Comparison of ENCODE assay signal across 8 cellular contexts in the genomic region with DNA sequence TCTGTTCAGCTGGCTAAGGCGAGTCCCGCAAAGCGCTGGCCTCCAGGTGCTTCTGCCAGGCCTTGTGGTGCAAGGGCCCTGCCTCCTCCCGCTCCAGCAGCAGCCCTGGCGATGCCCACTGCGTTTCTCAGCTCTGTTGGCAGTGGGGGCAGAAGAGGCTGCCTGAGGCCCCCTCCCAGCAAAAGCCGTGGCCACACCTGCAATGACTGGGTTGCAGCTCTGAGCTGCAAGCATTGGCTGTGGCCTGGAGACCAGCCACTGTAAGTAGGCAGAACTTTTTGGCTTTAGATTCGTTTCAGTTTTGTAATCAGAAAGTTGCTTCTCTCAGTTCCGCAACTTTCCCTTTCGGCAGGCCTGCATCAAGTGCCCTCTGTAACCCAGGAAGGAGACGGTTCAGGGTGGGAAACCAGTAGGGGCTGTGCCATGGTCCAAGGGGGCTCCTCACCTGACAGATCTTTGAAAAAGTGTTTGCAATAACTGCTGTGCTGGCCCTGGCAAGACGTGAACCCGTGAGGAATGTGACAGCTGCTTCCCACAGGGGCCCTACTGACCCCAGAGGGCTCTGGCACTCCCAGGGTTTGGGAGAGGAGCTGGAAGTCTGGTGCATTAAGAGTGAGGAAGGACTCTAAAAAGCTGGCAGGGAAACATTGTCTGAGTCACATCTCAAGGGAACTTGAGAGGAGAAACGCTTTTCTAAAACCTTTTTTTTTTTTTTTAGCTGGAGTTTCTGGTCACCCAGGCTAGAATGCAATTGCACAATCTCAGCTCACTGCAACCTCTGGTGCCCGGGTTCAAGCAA. TPM values are rescaled to one million over a fixed set of nuclear protein-coding genes. Genes with fewer than 3 reads are reported as not detected.
DNase-seq lines count a peak whose midpoint lies in the region; ATAC-seq, FAIRE-seq and TF ChIP-seq lines count a peak whose summit lies in the region.

No MANE protein-coding gene starts in this region.

- no peak overlapping the region for H3K4me3 ChIP-seq in SK-N-SH (ENCODE audit: low read depth in 2 of 2, low read length in 1 of 2)

- no peaks in the 10 kb centered on the region for H3K9me2 ChIP-seq in SK-N-SH

- no peaks in the 10 kb centered on the region for H4K20me1 ChIP-seq in SK-N-SH (ENCODE audit: insufficient read depth)

- no peaks in the 10 kb centered on the region for H3K9me3 ChIP-seq in SK-N-SH

- H2AFZ ChIP-seq in SK-N-SH (ENCODE audit: low read depth), result peak overlapping the region; percentile 27; the same call in 1 of the 2 replicates

- TF ChIP-seq EP300 in SK-N-SH (IDR thresholded peaks at IDR 0.05; ENCODE audit: borderline replicate concordance in 1 of 2, low read depth in 1 of 2, low read length in 1 of 2), result no peak

- POLR2A ChIA-PET in SK-N-SH (lab: Yijun Ruan, JAX), result no interaction called here

- peak; percentile 88 for FAIRE-seq in GM18507 (lab: Jason Lieb, UNC)

- no peaks in the 10 kb centered on the region for H3K79me2 ChIP-seq in SK-N-SH (ENCODE audit: insufficient read depth)

- H3K36me3 Mint-ChIP-seq in glutamatergic neuron (ENCODE audit: unreplicated experiment), result no peaks in the 10 kb centered on the region

- no peaks in the 10 kb centered on the region for H3K27me3 ChIP-seq in SK-N-SH (ENCODE audit: insufficient read depth)

- H3F3A ChIP-seq in SK-N-SH (replicated peaks; ENCODE audit: insufficient read depth), result no peaks in the 10 kb centered on the region

- peak; percentile 56 for DNase-seq in GM18507 (ENCODE audit: extremely low spot score, insufficient read length, low read depth)
- DNase-seq in SK-N-SH, result no peak
- peak; percentile 10 for DNase-seq in kidney glomerular epithelial cell (lab: John Stamatoyannopoulos, UW)
- no peak for DNase-seq in KG1 (lab: John Stamatoyannopoulos, UW)
- DNase-seq in NCI-H1930 (lab: John Stamatoyannopoulos, UW), result no peak
- no peak for DNase-seq in SW480 (ENCODE audit: low spot score)
- no peak for DNase-seq in glutamatergic neuron

- TF ChIP-seq RAD21 in SK-N-SH (IDR thresholded peaks at IDR 0.05; ENCODE audit: low read length), result no peak

- H3K4me3 Mint-ChIP-seq in glutamatergic neuron (ENCODE audit: unreplicated experiment), result no peak overlapping the region

- H3K4me1 ChIP-seq in SK-N-SH (ENCODE audit: control insufficient read depth in 1 of 2, insufficient read depth in 2 of 2, low read depth in 1 of 2, low read length in 1 of 2), result no peaks in the 10 kb centered on the region

- peak; percentile 72 for ATAC-seq in HG02870 (IDR thresholded peaks at IDR 0.05; ENCODE audit: unreplicated experiment)

- no peak overlapping the region for H3K27ac Mint-ChIP-seq in glutamatergic neuron (ENCODE audit: unreplicated experiment)

- CTCF ChIA-PET in SK-N-SH (lab: Yijun Ruan, JAX), result interaction anchor here (0.6 to 2.6 kb wide), 6 partner anchors 7 to 803 kb away, joined by 3 to 16 read pairs (median 6); no protein-coding TSS in a partner anchor

- peaks cover 2% of the 10 kb centered on the region for H3K27me3 Mint-ChIP-seq in glutamatergic neuron (ENCODE audit: unreplicated experiment)

- H3K27ac ChIP-seq in SK-N-SH (ENCODE audit: low read depth in 2 of 2, low read length in 1 of 2), result no peak overlapping the region

- 73% methylated on average over 14 of the region's 15 CpGs for WGBS in SK-N-SH (ENCODE audit: low lambda C conversion rate)

- TF ChIP-seq CTCF in SK-N-SH (IDR thresholded peaks at IDR 0.05) (no peak), glutamatergic neuron (IDR thresholded peaks at IDR 0.05; ENCODE audit: partially characterized antibody, unreplicated experiment) (no peak)

- peaks cover 1% of the 10 kb centered on the region for H3K4me1 Mint-ChIP-seq in glutamatergic neuron (ENCODE audit: low read depth, unreplicated experiment)

- H3K4me2 ChIP-seq in SK-N-SH, result no peak overlapping the region

- no peak overlapping the region for H3K9ac ChIP-seq in SK-N-SH

- no peaks in the 10 kb centered on the region for H3K36me3 ChIP-seq in SK-N-SH (replicated peaks in 1 of 2; ENCODE audit: control insufficient read depth in 1 of 2, insufficient read depth in 2 of 2, low read length in 1 of 2)

- no peaks in the 10 kb centered on the region for H3K9me3 Mint-ChIP-seq in glutamatergic neuron (ENCODE audit: unreplicated experiment)

TF ChIP-seq in SK-N-SH, 30 proteins besides CTCF, POLR2A, EP300 and RAD21:
- TF ChIP-seq MXI1 (IDR thresholded peaks at IDR 0.05; ENCODE audit: low read depth, low read length) (no peak), TCF12 (IDR thresholded peaks at IDR 0.05) (no peak), MAX (IDR thresholded peaks at IDR 0.05; ENCODE audit: low read depth) (no peak)

RNA-seq across cellular contexts. Expression of gene MAX, which starts 54.5 kb away (rescaled TPM):
- 96.2 and 103 TPM in 2 replicates for polyA plus RNA-seq in SK-N-SH (2012; rRNA removed)
- polyA plus RNA-seq in SK-N-SH (2012; cell fraction: cytosol; rRNA removed), result 80.6 and 81.0 TPM in 2 replicates
- polyA plus RNA-seq in SK-N-SH (2012; cell fraction: nucleus; rRNA removed), result 54.8 and 68.4 TPM in 2 replicates
- 83.5 TPM for total RNA-seq in glutamatergic neuron (ENCODE audit: unreplicated experiment)

Comparison
In these comparisons a context has a peak if more than half of its experiments do, and no peak if none do; other contexts are left out.
1. DNase-seq: peak in GM18507 (single experiment) and kidney glomerular epithelial cell (single experiment); none in SK-N-SH (single experiment), KG1 (single experiment), NCI-H1930 (0 of 2), SW480 (single experiment) and glutamatergic neuron (single experiment).